8 cellular contexts compared by ENCODE assay signal in genomic region chr16:67326115-67326471, GRCh38. TPM values are rescaled to one million over a fixed set of nuclear protein-coding genes. Genes with fewer than 3 reads are reported as not detected.
DNase-seq lines count a peak whose midpoint lies in the region; ATAC-seq and TF ChIP-seq lines count a peak whose summit lies in the region.

No MANE protein-coding gene starts in this region.

- TF ChIP-seq CTCF in right atrium auricular region (IDR thresholded peaks at IDR 0.05) (no peak), colonic mucosa (IDR thresholded peaks at IDR 0.05) (no peak), adrenal gland (IDR thresholded peaks at IDR 0.05) (no peak)

- H3K9ac ChIP-seq in colonic mucosa (ENCODE audit: low read depth in 2 of 2, low read length in 2 of 2): peak overlapping the region in 1 of 2 donors; percentile 46

- H3K27me3 ChIP-seq in right atrium auricular region: no peaks in the 10 kb centered on the region
- H3K27me3 ChIP-seq in colonic mucosa: peaks cover 4% of the 10 kb centered on the region
- H3K27me3 ChIP-seq in adrenal gland: no peaks in the 10 kb centered on the region

- H3K27ac ChIP-seq in right atrium auricular region (peak overlapping the region in 1 of 2 donors; percentile 19), colonic mucosa (no peak overlapping the region), adrenal gland (no peak overlapping the region)

- ATAC-seq in naive B cell (ENCODE audit: low read depth in 2 of 2) (no peak), HG02571 (IDR thresholded peaks at IDR 0.05; ENCODE audit: unreplicated experiment) (no peak)

- H3K9me3 Mint-ChIP-seq in naive B cell: peaks cover 0 to 4% (median 0%) of the 10 kb centered on the region in 7 donors

- peaks cover 0 to 5% (median 0%) of the 10 kb centered on the region in 3 donors for H3K27me3 Mint-ChIP-seq in naive B cell

- no peak for DNase-seq in right atrium auricular region (ENCODE audit: low spot score)
- DNase-seq in cardiac septum (ENCODE audit: low spot score): no peak
- DNase-seq in colonic mucosa: no peak
- no peak for DNase-seq in naive B cell
- DNase-seq in adrenal gland: no peak
- DNase-seq in NOMO-1 (lab: John Stamatoyannopoulos, UW; ENCODE audit: unreplicated experiment in 2 of 2): no peak
- no peak for DNase-seq in NCI-H1105 (lab: John Stamatoyannopoulos, UW)

- H3K4me3 ChIP-seq in right atrium auricular region: peak overlapping the region; percentile 38 to 54
- peak overlapping the region; percentile 36 for H3K4me3 ChIP-seq in colonic mucosa
- peak overlapping the region in 2 of 4 donors; percentile 11 to 66 for H3K4me3 ChIP-seq in adrenal gland

- no peaks in the 10 kb centered on the region for H3K36me3 Mint-ChIP-seq in naive B cell

- H3K27ac Mint-ChIP-seq in naive B cell: peak overlapping the region in 4 of 6 donors; percentile 30 to 75 (median 68)

- H3K36me3 ChIP-seq in right atrium auricular region: no peaks in the 10 kb centered on the region
- H3K36me3 ChIP-seq in colonic mucosa: no peaks in the 10 kb centered on the region
- H3K36me3 ChIP-seq in adrenal gland (replicated peaks in 1 of 2): no peaks in the 10 kb centered on the region

- H3K4me1 ChIP-seq in right atrium auricular region (peaks cover 0 to 13% of the 10 kb centered on the region in 2 donors), colonic mucosa (peaks cover 5% of the 10 kb centered on the region), adrenal gland (replicated peaks in 1 of 2) (peaks cover 8 to 9% of the 10 kb centered on the region in 2 donors)

- 19 to 43% (median 36%) methylated on average over 5 to 11 of the region's 11 CpGs for WGBS in adrenal gland, 4 donors

- no peak for TF ChIP-seq POLR2A in adrenal gland (IDR thresholded peaks at IDR 0.05)

- H3K9me3 ChIP-seq in right atrium auricular region (no peaks in the 10 kb centered on the region), colonic mucosa (no peaks in the 10 kb centered on the region), adrenal gland (replicated peaks in 1 of 3) (no peaks in the 10 kb centered on the region)

- intact Hi-C loops in cardiac septum (cut with DNase I) (no loop called here), colonic mucosa (cut with DNase I) (no loop called here), adrenal gland (cut with DNase I) (no loop called here)

- H3K4me1 Mint-ChIP-seq in naive B cell: peaks cover 25 to 41% (median 34%) of the 10 kb centered on the region in 3 donors

- peak overlapping the region; percentile 70 to 94 (median 86) for H3K4me3 Mint-ChIP-seq in naive B cell

RNA-seq across cellular contexts. Expression of gene KCTD19, which starts 0.4 kb away (rescaled TPM):
- total RNA-seq in right atrium auricular region: under 1 TPM in 1 of 2 donors, not detected in 1; 0.08 TPM
- total RNA-seq in cardiac septum: not detected
- total RNA-seq in colonic mucosa: under 1 TPM in 1 of 2 donors, not detected in 1; 0.24 TPM
- polyA plus RNA-seq in naive B cell (ENCODE audit: low read depth in 6 of 6): under 1 TPM in 1 of 6 donors, not detected in 5; 0.26 TPM
- total RNA-seq in adrenal gland: under 1 TPM in 1 of 8 donors, not detected in 7; 0.04 TPM
- polyA plus RNA-seq in adrenal gland: under 1 TPM; 0.07 to 0.80 (median 0.18) TPM

RNA-seq across cellular contexts. Expression of gene LRRC36, which starts 0.5 kb away (rescaled TPM):
- under 1 TPM; 0.33 to 0.43 TPM for total RNA-seq in right atrium auricular region
- total RNA-seq in cardiac septum: not detected
- total RNA-seq in colonic mucosa: 1 to 10 TPM in 1 of 2 donors, not detected in 1; 1.1 TPM
- under 1 TPM in 1 of 6 donors, not detected in 5; 0.48 TPM for polyA plus RNA-seq in naive B cell (ENCODE audit: low read depth in 6 of 6)
- under 1 TPM in 3 of 8 donors, not detected in 5; 0.15 to 0.83 (median 0.21) TPM for total RNA-seq in adrenal gland
- 1 to 10 TPM in 1 of 3 donors, under 1 TPM in 2; 0.24 to 1.9 (median 0.61) TPM for polyA plus RNA-seq in adrenal gland

RNA-seq across cellular contexts. Expression of gene PLEKHG4, which starts 46.8 kb away (rescaled TPM):
- 1 to 10 TPM; 1.1 to 3.9 TPM for total RNA-seq in right atrium auricular region
- 0.70 TPM for total RNA-seq in cardiac septum
- 10 to 100 TPM; 13.1 to 14.7 TPM for total RNA-seq in colonic mucosa
- 1 to 10 TPM in 1 of 6 donors, under 1 TPM in 4, not detected in 1; 0.13 to 6.0 (median 0.62) TPM for polyA plus RNA-seq in naive B cell (ENCODE audit: low read depth in 6 of 6)
- total RNA-seq in adrenal gland: 10 to 100 TPM in 4 of 8 donors, 1 to 10 TPM in 4; 4.1 to 25.7 (median 8.9) TPM
- polyA plus RNA-seq in adrenal gland: 10 to 100 TPM in 2 of 3 donors, 1 to 10 TPM in 1; 4.5 to 48.7 (median 27.5) TPM
